In genomic region chr1:26279598-26280332, GRCh38 we compare ENCODE assay signal across 8 cellular contexts. TPM values are rescaled to one million over a fixed set of nuclear protein-coding genes. Genes with fewer than 3 reads are reported as not detected.
DNase-seq lines count a peak whose midpoint lies in the region; ATAC-seq and TF ChIP-seq lines count a peak whose summit lies in the region.

SH3BGRL3 (plus strand) TSS chr1:26280086; CDS start chr1:26280156, 70 bp downstream.

- TF ChIP-seq POLR2A in GM18505 (IDR thresholded peaks at IDR 0.05; ENCODE audit: borderline replicate concordance, extremely low read depth, insufficient read depth, insufficient read length), result peak; percentile 89

- peak; percentile 49 for ATAC-seq in GM18505 (IDR thresholded peaks at IDR 0.05; ENCODE audit: unreplicated experiment)
- ATAC-seq in HG03045 (IDR thresholded peaks at IDR 0.05; ENCODE audit: unreplicated experiment), result peak; percentile 76

- DNase-seq in A172 (ENCODE audit: low spot score), result peak; percentile 54
- DNase-seq in NCI-H446 (lab: John Stamatoyannopoulos, UW), result peak; percentile 60 to 86
- peak; percentile 76 to 81 for DNase-seq in activated CD4-positive, alpha-beta T cell treated with anti-CD3 and anti-CD28 coated beads for 24 hours (ENCODE audit: low read depth in 2 of 2)
- peak; percentile 91 for DNase-seq in cerebellum (ENCODE audit: low spot score)
- DNase-seq in kidney glomerular epithelial cell (lab: John Stamatoyannopoulos, UW), result peak; percentile 63
- DNase-seq in stimulated activated CD4-positive, alpha-beta T cell treated with anti-CD3 and anti-CD28 coated beads, Interleukin-15, amount 100 ng/mL, for 48 hours (ENCODE audit: low read depth in 2 of 2), result peak; percentile 71 to 81

RNA-seq across cellular contexts. Expression of gene SH3BGRL3, which starts in this region (rescaled TPM):
- total RNA-seq in A172 (2014; rRNA removed; shearing (Covaris generic)), result 71.8 and 77.5 TPM in 2 replicates
- total RNA-seq in cerebellum, result 13.9 TPM

Comparison
In these comparisons a context has a peak if more than half of its experiments do, and no peak if none do; other contexts are left out.
1. Peak in every context shown above with its lines: DNase-seq and ATAC-seq.